Comparison of ENCODE assay signal across 1 cellular context in genomic region chr13:41675306-41675705, GRCh38.
TF ChIP-seq lines count a peak whose summit lies in the region.

No MANE protein-coding gene starts in this region.

TF ChIP-seq in IMR-90, 13 proteins besides CTCF, POLR2A, EP300 and RAD21 (continued from another document):
- TF ChIP-seq MXI1 (IDR thresholded peaks at IDR 0.05; ENCODE audit: borderline replicate concordance, low read depth, low read length) (no peak), MAFK (IDR thresholded peaks at IDR 0.05; ENCODE audit: low read depth, low read length) (no peak), MAZ (IDR thresholded peaks at IDR 0.05; ENCODE audit: borderline replicate concordance, low read depth, low read length) (no peak), BHLHE40 (IDR thresholded peaks at IDR 0.05; ENCODE audit: low read depth, low read length) (no peak)
